In the genomic region with DNA sequence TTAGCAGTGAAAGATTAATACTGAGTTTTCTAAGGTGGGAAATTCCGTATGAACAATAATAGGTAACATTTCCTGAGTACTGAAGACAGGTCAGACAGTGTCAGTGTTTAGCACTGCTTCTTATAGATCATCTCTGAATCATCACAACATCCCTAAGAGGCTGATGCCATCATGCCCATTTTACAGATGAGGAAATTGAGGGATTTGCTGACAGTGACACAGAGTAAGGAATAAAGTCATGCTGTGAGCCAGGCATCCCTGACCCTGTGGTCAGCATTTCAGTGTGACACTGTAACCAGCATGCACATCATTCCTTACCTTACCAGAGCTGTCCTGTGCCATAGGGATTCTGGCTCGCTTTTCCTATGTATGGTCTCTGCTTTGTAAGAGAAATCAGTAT, we compare ENCODE assay signal across 30 cellular contexts. TPM values are rescaled to one million over a fixed set of nuclear protein-coding genes. Genes with fewer than 3 reads are reported as not detected.
"Had no signal": no experiment of that assay in that cellular context is flagged by ENCODE, and none has a peak within 500 bp of the region (broad histone marks: within the 10 kb centered on the region; RNA-seq: fewer than 3 reads in every experiment).

No MANE protein-coding gene starts in this region.

- H3K36me3 Mint-ChIP-seq: activated naive CD4-positive, alpha-beta T cell treated with anti-CD3 and anti-CD28 coated beads, Interleukin-2, amount 50 U/mL, for 72 hours; T-cell had no signal

- DNase-seq: activated CD4-positive, alpha-beta T cell treated with anti-CD3 and anti-CD28 coated beads for 4 hours; activated CD4-positive, alpha-beta T cell treated with anti-CD3 and anti-CD28 coated beads, Interleukin-2, amount 50 U/mL, for 4 hours; activated CD4-positive, CD25-positive, alpha-beta regulatory T cell; activated CD8-positive, alpha-beta memory T cell treated with anti-CD3 and anti-CD28 coated beads, Interleukin-2, amount 50 U/mL, for 48 hours; activated CD8-positive, alpha-beta T cell treated with anti-CD3 and anti-CD28 coated beads, Interleukin-2, amount 10 ng/mL, durations not matched to agents 7 days and 5 days; activated effector memory CD4-positive, alpha-beta T cell treated with anti-CD3 and anti-CD28 coated beads, Interleukin-2, amount 50 U/mL, for 16 hours; activated naive CD4-positive, alpha-beta T cell treated with Interleukin-2 at 50 U/mL for 16 hours; activated naive CD8-positive, alpha-beta T cell treated with anti-CD3 and anti-CD28 coated beads, Interleukin-2, amount 50 U/mL, for 24 hours; activated T-cell treated with anti-CD3 and anti-CD28 coated beads, Interleukin-2, amount 50 U/mL, for 24 hours; amniotic stem cell; body of pancreas; central memory CD4-positive, alpha-beta T cell; MM.1S; NCI-H1105; NCI-H1436; NCI-H1694 treated with DMSO at 0.1 percent for 48 hours; NCI-H2081; NCI-H510A treated with DMSO at 0.1 percent for 48 hours; NCI-H69; NK-92 treated with Interleukin-12 subunit alpha and Interleukin-12 subunit beta, amount 100 ng/mL, for 24 hours; PC-3; T-cell; T-helper 2 cell; T1000 had no signal

- H3K4me1 Mint-ChIP-seq: activated naive CD8-positive, alpha-beta T cell treated with anti-CD3 and anti-CD28 coated beads, Interleukin-2, amount 50 U/mL, for 24 hours had no signal

- H3K36me3 ChIP-seq: ascending aorta had no signal

- H3K27me3 Mint-ChIP-seq: T-cell had no signal

- H3K27me3 ChIP-seq: ascending aorta, body of pancreas had no signal

- H3K4me3 Mint-ChIP-seq: activated CD8-positive, alpha-beta T cell treated with anti-CD3 and anti-CD28 coated beads, Interleukin-2, amount 10 ng/mL, durations not matched to agents 7 days and 5 days; activated naive CD8-positive, alpha-beta T cell treated with anti-CD3 and anti-CD28 coated beads, Interleukin-2, amount 50 U/mL, for 24 hours; activated T-cell treated with anti-CD3 and anti-CD28 coated beads, Interleukin-2, amount 50 U/mL, for 24 hours; activated T-helper 1 cell treated with anti-CD3 and anti-CD28 coated beads, Interleukin-12 subunit alpha, Interleukin-12 subunit beta, Interleukin-2, Interleukin-4 antibody, amounts not matched to agents 30 ng/mL and 10 ng/mL and 1 ng/mL, durations not matched to agents 14 hours and 24 hours and 36 hours; T-cell had no signal

- H3K4me1 ChIP-seq: ascending aorta had no signal

- FAIRE-seq: bronchial epithelial cell, TTC549 had no signal

- H3K27ac Mint-ChIP-seq: activated CD8-positive, alpha-beta T cell treated with anti-CD3 and anti-CD28 coated beads, Interleukin-2, amount 10 ng/mL, durations not matched to agents 7 days and 5 days; activated naive CD4-positive, alpha-beta T cell treated with anti-CD3 and anti-CD28 coated beads, Interleukin-2, amount 50 U/mL, for 72 hours; activated naive CD8-positive, alpha-beta T cell treated with anti-CD3 and anti-CD28 coated beads, Interleukin-2, amount 50 U/mL, for 24 hours; activated T-cell treated with anti-CD3 and anti-CD28 coated beads, Interleukin-2, amount 50 U/mL, for 24 hours; activated T-helper 1 cell treated with anti-CD3 and anti-CD28 coated beads, Interleukin-12 subunit alpha, Interleukin-12 subunit beta, Interleukin-2, Interleukin-4 antibody, amounts not matched to agents 30 ng/mL and 10 ng/mL and 1 ng/mL, durations not matched to agents 14 hours and 24 hours and 36 hours; T-cell had no signal

- H3K4me3 ChIP-seq: ascending aorta, body of pancreas, SK-N-MC had no signal

- H3K9me3 Mint-ChIP-seq: activated naive CD4-positive, alpha-beta T cell treated with anti-CD3 and anti-CD28 coated beads, Interleukin-2, amount 50 U/mL, for 72 hours; activated naive CD8-positive, alpha-beta T cell treated with anti-CD3 and anti-CD28 coated beads, Interleukin-2, amount 50 U/mL, for 24 hours; activated T-cell treated with anti-CD3 and anti-CD28 coated beads, Interleukin-2, amount 50 U/mL, for 24 hours; activated T-helper 1 cell treated with anti-CD3 and anti-CD28 coated beads, Interleukin-12 subunit alpha, Interleukin-12 subunit beta, Interleukin-2, Interleukin-4 antibody, amounts not matched to agents 30 ng/mL and 10 ng/mL and 1 ng/mL, durations not matched to agents 14 hours and 24 hours and 36 hours; T-cell had no signal

- ATAC-seq: activated CD8-positive, alpha-beta T cell treated with anti-CD3 and anti-CD28 coated beads, Interleukin-2, amount 10 ng/mL, durations not matched to agents 7 days and 5 days; activated naive CD4-positive, alpha-beta T cell treated with anti-CD3 and anti-CD28 coated beads, Interleukin-2, amount 50 U/mL, for 72 hours; activated naive CD8-positive, alpha-beta T cell treated with anti-CD3 and anti-CD28 coated beads, Interleukin-2, amount 50 U/mL, for 24 hours; body of pancreas; PC-3; T-cell had no signal

- H3K27ac ChIP-seq: ascending aorta, body of pancreas, SK-N-MC had no signal

- H3K9me3 ChIP-seq: ascending aorta, body of pancreas had no signal

RNA-seq across cellular contexts. Expression of a gene that starts 44.5 kb away (rescaled TPM):
- total RNA-seq: PC-3 had no signal
